ENCODE assay signal across 31 cellular contexts in the genomic region with DNA sequence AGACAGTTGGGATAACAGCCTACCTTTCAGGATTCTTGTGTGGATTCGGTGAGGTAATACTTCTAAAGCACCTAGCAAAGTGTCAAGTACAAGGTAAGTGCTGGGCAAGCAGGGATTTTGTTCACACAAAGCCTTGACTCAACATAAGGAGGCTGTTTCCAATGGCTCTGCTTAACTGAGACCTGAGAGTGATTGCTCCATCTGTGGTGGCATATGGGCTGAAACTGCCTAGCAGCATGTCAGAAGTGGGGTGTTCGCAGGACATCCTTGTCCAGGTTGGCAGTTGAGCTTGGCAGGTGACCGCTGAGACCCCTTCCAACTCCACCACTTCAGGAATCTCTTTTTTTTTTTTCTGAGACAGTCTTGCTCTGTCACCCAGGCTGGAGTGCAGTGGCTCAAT. TPM values are rescaled to one million over a fixed set of nuclear protein-coding genes. Genes with fewer than 3 reads are reported as not detected.
DNase-seq lines count a peak whose midpoint lies in the region; ATAC-seq, FAIRE-seq and TF ChIP-seq lines count a peak whose summit lies in the region.
"Had no signal": no experiment of that assay in that cellular context is flagged by ENCODE, and none has a peak within 500 bp of the region (broad histone marks: within the 10 kb centered on the region; RNA-seq: fewer than 3 reads in every experiment).

No MANE protein-coding gene starts in this region.

- intact Hi-C loops in colonic mucosa (cut with DNase I) = no loop called here

- no peaks in the 10 kb centered on the region for H3K27me3 Mint-ChIP-seq in activated T-cell treated with anti-CD3 and anti-CD28 coated beads, Interleukin-2, amount 50 U/mL, for 24 hours
- H3K27me3 Mint-ChIP-seq: activated naive CD4-positive, alpha-beta T cell treated with anti-CD3 and anti-CD28 coated beads, Interleukin-2, amount 50 U/mL, for 24 hours; progenitor cell of endocrine pancreas had no signal

- H3K9ac ChIP-seq in colonic mucosa (ENCODE audit: low read depth in 2 of 2, low read length in 2 of 2) = no peak overlapping the region

- H3K36me3 ChIP-seq in colonic mucosa (no peaks in the 10 kb centered on the region), muscle layer of duodenum (ENCODE audit: control insufficient read depth in 1 of 2, insufficient read depth in 2 of 2, low read length in 2 of 2) (peaks cover 0 to 20% of the 10 kb centered on the region in 2 donors), upper lobe of left lung (peaks cover 8 to 77% (median 33%) of the 10 kb centered on the region in 4 donors)
- H3K36me3 ChIP-seq: BE2C had no signal

- no peaks in the 10 kb centered on the region for H3K27me3 ChIP-seq in colonic mucosa
- H3K27me3 ChIP-seq in muscle layer of duodenum (ENCODE audit: low read depth, low read length) = no peaks in the 10 kb centered on the region
- H3K27me3 ChIP-seq in upper lobe of left lung = no peaks in the 10 kb centered on the region
- H3K27me3 ChIP-seq: ascending aorta, BE2C, Peyer's patch, SJSA1 had no signal

- no peak overlapping the region for H3K4me3 Mint-ChIP-seq in activated T-cell treated with anti-CD3 and anti-CD28 coated beads, Interleukin-2, amount 50 U/mL, for 24 hours
- H3K4me3 Mint-ChIP-seq: nephron; stimulated activated effector memory CD8-positive, alpha-beta T cell treated with anti-CD3 and anti-CD28 coated beads, Interleukin-12 subunit alpha, Interleukin-12 subunit beta, amount 100 ng/mL, for 72 hours had no signal

- no peak overlapping the region for H3K4me3 ChIP-seq in colonic mucosa
- H3K4me3 ChIP-seq in muscle layer of duodenum (ENCODE audit: low read depth in 1 of 2, low read length in 2 of 2) = peak overlapping the region in 1 of 2 donors; percentile 32
- no peak overlapping the region for H3K4me3 ChIP-seq in upper lobe of left lung
- H3K4me3 ChIP-seq: ascending aorta, SJSA1, thoracic aorta had no signal

- no peak for TF ChIP-seq EP300 in upper lobe of left lung (IDR thresholded peaks at IDR 0.05)

- peaks cover 65% of the 10 kb centered on the region for H3K4me1 Mint-ChIP-seq in activated T-cell treated with anti-CD3 and anti-CD28 coated beads, Interleukin-2, amount 50 U/mL, for 24 hours (ENCODE audit: low read depth)

- H3K9me3 ChIP-seq in colonic mucosa (no peaks in the 10 kb centered on the region), muscle layer of duodenum (ENCODE audit: control insufficient read depth in 1 of 2, low read length in 2 of 2) (no peaks in the 10 kb centered on the region), upper lobe of left lung (no peaks in the 10 kb centered on the region)
- H3K9me3 ChIP-seq: ascending aorta, BE2C, Peyer's patch, SJSA1, thoracic aorta had no signal

- DNase-seq in activated T-cell treated with anti-CD3 and anti-CD28 coated beads, Interleukin-2, amount 50 U/mL, for 24 hours = no peak
- DNase-seq in activated T-cell treated with anti-CD3 and anti-CD28 coated beads for 4 hours (no peak), colonic mucosa (no peak), upper lobe of left lung (peak in 1 of 2 donors; percentile 61), HuH-7.5 (ENCODE audit: low spot score) (no peak), NCI-H1694 treated with DMSO at 0.1 percent for 48 hours (lab: John Stamatoyannopoulos, UW) (no peak), RCC 7860 (ENCODE audit: low spot score) (no peak)
- DNase-seq: activated CD4-positive, alpha-beta T cell treated with anti-CD3 and anti-CD28 coated beads for 48 hours; BE2C; cerebellar nuclear complex; COR-L47; DND-41; effector CD8-positive, alpha-beta T cell; Karpas-422; NCI-H1092; NCI-H2029 treated with DMSO at 0.1 percent for 48 hours; NCI-H446 treated with DMSO at 0.1 percent for 48 hours; NK-92 treated with Interleukin-12 subunit alpha and Interleukin-12 subunit beta, amount 100 ng/mL, for 24 hours; Peyer's patch had no signal

- FAIRE-seq in RCC 7860 (lab: Jason Lieb, UNC) = no peak
- FAIRE-seq: A204.1, GM12892 had no signal

- H3K4me1 ChIP-seq in colonic mucosa = no peaks in the 10 kb centered on the region
- H3K4me1 ChIP-seq in muscle layer of duodenum (ENCODE audit: control insufficient read depth in 1 of 2, insufficient read depth in 2 of 2, low read length in 2 of 2) = peaks cover 15 to 17% of the 10 kb centered on the region in 2 donors
- H3K4me1 ChIP-seq in upper lobe of left lung = peaks cover 62 to 94% (median 73%) of the 10 kb centered on the region in 4 donors
- H3K4me1 ChIP-seq: BE2C, SJSA1 had no signal

- no peaks in the 10 kb centered on the region for H3K9me3 Mint-ChIP-seq in activated T-cell treated with anti-CD3 and anti-CD28 coated beads, Interleukin-2, amount 50 U/mL, for 24 hours
- H3K9me3 Mint-ChIP-seq: activated naive CD4-positive, alpha-beta T cell treated with anti-CD3 and anti-CD28 coated beads, Interleukin-2, amount 50 U/mL, for 24 hours; activated T-helper 1 cell treated with anti-CD3 and anti-CD28 coated beads, Interleukin-12 subunit alpha, Interleukin-12 subunit beta, Interleukin-2, Interleukin-4 antibody, amounts not matched to agents 30 ng/mL and 10 ng/mL and 1 ng/mL, durations not matched to agents 14 hours and 24 hours and 36 hours; nephron; stimulated activated effector memory CD8-positive, alpha-beta T cell treated with anti-CD3 and anti-CD28 coated beads, Interleukin-12 subunit alpha, Interleukin-12 subunit beta, amount 100 ng/mL, for 72 hours had no signal

- ATAC-seq in upper lobe of left lung (ENCODE audit: low FRiP score in 2 of 2) = no peak
- ATAC-seq: esophagus mucosa; stimulated activated effector memory CD8-positive, alpha-beta T cell treated with anti-CD3 and anti-CD28 coated beads, Interleukin-12 subunit alpha, Interleukin-12 subunit beta, amount 100 ng/mL, for 72 hours had no signal

- H3K27ac Mint-ChIP-seq in activated T-cell treated with anti-CD3 and anti-CD28 coated beads, Interleukin-2, amount 50 U/mL, for 24 hours = peak overlapping the region; percentile 75
- H3K27ac Mint-ChIP-seq: nephron; progenitor cell of endocrine pancreas; stimulated activated effector memory CD8-positive, alpha-beta T cell treated with anti-CD3 and anti-CD28 coated beads, Interleukin-12 subunit alpha, Interleukin-12 subunit beta, amount 100 ng/mL, for 72 hours had no signal

- H3K36me3 Mint-ChIP-seq in activated T-cell treated with anti-CD3 and anti-CD28 coated beads, Interleukin-2, amount 50 U/mL, for 24 hours (ENCODE audit: low read depth) = peaks cover 97% of the 10 kb centered on the region

- WGBS in upper lobe of left lung, 2 donors = 49 to 69% methylated on average over 2 to 3 of the region's 3 CpGs

- TF ChIP-seq CTCF in colonic mucosa (IDR thresholded peaks at IDR 0.05) = no peak
- no peak for TF ChIP-seq CTCF in upper lobe of left lung (IDR thresholded peaks at IDR 0.05)

- no peak for TF ChIP-seq POLR2A in upper lobe of left lung (IDR thresholded peaks at IDR 0.05)

- peak overlapping the region; percentile 46 for H3K27ac ChIP-seq in colonic mucosa
- peak overlapping the region; percentile 73 for H3K27ac ChIP-seq in muscle layer of duodenum (ENCODE audit: low read length)
- peak overlapping the region; percentile 52 to 100 (median 96) for H3K27ac ChIP-seq in upper lobe of left lung
- H3K27ac ChIP-seq: ascending aorta, SJSA1, thoracic aorta had no signal

RNA-seq across cellular contexts. Expression of a gene that starts 19.8 kb away (rescaled TPM):
- total RNA-seq in colonic mucosa (10 to 100 TPM; 74.8 to 80.0 TPM), upper lobe of left lung (100 to 1,000 TPM in 5 of 6 donors, 10 to 100 TPM in 1; 87.0 to 202 (median 153) TPM)

Comparison
In these comparisons a context has a peak if more than half of its experiments do, and no peak if none do; other contexts are left out.
1. H3K27ac ChIP-seq: peak in every context shown above with its lines; median percentile 96 in upper lobe of left lung; 73 in muscle layer of duodenum; 46 in colonic mucosa.